In genomic region chr10:115417585-115418265, GRCh38 we compare ENCODE assay signal across 8 cellular contexts.
DNase-seq lines count a peak whose midpoint lies in the region; ATAC-seq and TF ChIP-seq lines count a peak whose summit lies in the region.

No MANE protein-coding gene starts in this region.

- peak; percentile 35 to 49 for ATAC-seq in activated T-cell treated with anti-CD3 and anti-CD28 coated beads, Interleukin-2, amount 50 U/mL, for 72 hours (replicated peaks in 1 of 2)
- ATAC-seq in sciatic nerve, result no peak

- H3K36me3 ChIP-seq in GM23248 (ENCODE audit: low read depth) (no peaks in the 10 kb centered on the region), kidney epithelial cell (ENCODE audit: control insufficient read depth, insufficient read depth, low read length) (no peaks in the 10 kb centered on the region)

- no peaks in the 10 kb centered on the region for H3F3A ChIP-seq in GM23248 (ENCODE audit: insufficient read depth)

- H3K4me1 ChIP-seq in GM23248 (ENCODE audit: insufficient read depth), result no peaks in the 10 kb centered on the region

- no peak overlapping the region for H3K27ac Mint-ChIP-seq in activated T-cell treated with anti-CD3 and anti-CD28 coated beads, Interleukin-2, amount 50 U/mL, for 72 hours
- no peak overlapping the region for H3K27ac Mint-ChIP-seq in activated T-cell treated with anti-CD3 and anti-CD28 coated beads, Interleukin-2, amount 50 U/mL, for 24 hours

- H3K4me3 ChIP-seq in GM23248 (no peak overlapping the region), kidney epithelial cell (ENCODE audit: low read depth, low read length) (no peak overlapping the region)

- no peaks in the 10 kb centered on the region for H3K27me3 Mint-ChIP-seq in activated T-cell treated with anti-CD3 and anti-CD28 coated beads, Interleukin-2, amount 50 U/mL, for 72 hours (ENCODE audit: low read depth)
- no peaks in the 10 kb centered on the region for H3K27me3 Mint-ChIP-seq in activated T-cell treated with anti-CD3 and anti-CD28 coated beads, Interleukin-2, amount 50 U/mL, for 24 hours

- no peaks in the 10 kb centered on the region for H3K36me3 Mint-ChIP-seq in activated T-cell treated with anti-CD3 and anti-CD28 coated beads, Interleukin-2, amount 50 U/mL, for 72 hours (ENCODE audit: insufficient read depth in 2 of 2)
- H3K36me3 Mint-ChIP-seq in activated T-cell treated with anti-CD3 and anti-CD28 coated beads, Interleukin-2, amount 50 U/mL, for 24 hours (ENCODE audit: low read depth), result no peaks in the 10 kb centered on the region

- no peaks in the 10 kb centered on the region for H4K20me1 ChIP-seq in GM23248 (ENCODE audit: insufficient read depth)

- no peak overlapping the region for H2AFZ ChIP-seq in GM23248

- intact Hi-C loops in sciatic nerve (cut with DNase I), result no loop called here

- H3K4me1 Mint-ChIP-seq in activated T-cell treated with anti-CD3 and anti-CD28 coated beads, Interleukin-2, amount 50 U/mL, for 72 hours (ENCODE audit: low read depth), result no peaks in the 10 kb centered on the region
- H3K4me1 Mint-ChIP-seq in activated T-cell treated with anti-CD3 and anti-CD28 coated beads, Interleukin-2, amount 50 U/mL, for 24 hours (ENCODE audit: low read depth), result no peaks in the 10 kb centered on the region

- no peak overlapping the region for H3K4me3 Mint-ChIP-seq in activated T-cell treated with anti-CD3 and anti-CD28 coated beads, Interleukin-2, amount 50 U/mL, for 72 hours
- no peak overlapping the region for H3K4me3 Mint-ChIP-seq in activated T-cell treated with anti-CD3 and anti-CD28 coated beads, Interleukin-2, amount 50 U/mL, for 24 hours

- in situ Hi-C loops in GM23248 (cut with MboI), result no loop called here

- H3K27me3 ChIP-seq in GM23248 (replicated peaks; ENCODE audit: insufficient read depth) (no peaks in the 10 kb centered on the region), kidney epithelial cell (ENCODE audit: control insufficient read depth, insufficient read depth, low read length) (no peaks in the 10 kb centered on the region)

- H3K9me3 Mint-ChIP-seq in activated T-cell treated with anti-CD3 and anti-CD28 coated beads, Interleukin-2, amount 50 U/mL, for 72 hours, result peaks cover 7% of the 10 kb centered on the region in 2 donors
- H3K9me3 Mint-ChIP-seq in activated T-cell treated with anti-CD3 and anti-CD28 coated beads, Interleukin-2, amount 50 U/mL, for 24 hours, result peaks cover 15% of the 10 kb centered on the region

- DNase-seq in activated T-cell treated with anti-CD3 and anti-CD28 coated beads, Interleukin-2, amount 50 U/mL, for 72 hours, result peak in 1 of 2 donors; percentile 3
- no peak for DNase-seq in activated T-cell treated with anti-CD3 and anti-CD28 coated beads, Interleukin-2, amount 50 U/mL, for 48 hours
- peak; percentile 20 for DNase-seq in GM23248
- DNase-seq in HuH-7 (ENCODE audit: low spot score), result peak; percentile 50
- peak; percentile 9 for DNase-seq in kidney epithelial cell (ENCODE audit: low read depth)
- no peak for DNase-seq in sciatic nerve (ENCODE audit: low spot score)
- DNase-seq in activated T-cell treated with anti-CD3 and anti-CD28 coated beads, Interleukin-2, amount 50 U/mL, for 24 hours, result no peak

- H3K9me2 ChIP-seq in GM23248 (ENCODE audit: insufficient read depth), result no peaks in the 10 kb centered on the region

- TF ChIP-seq CTCF in VCaP (conservative IDR thresholded peaks at IDR 0.05) (peak; percentile 71), kidney epithelial cell (IDR thresholded peaks at IDR 0.05; ENCODE audit: insufficient read depth, low read length, poor library complexity, severe bottlenecking) (peak; percentile 65)

- no peak overlapping the region for H3K27ac ChIP-seq in GM23248
- H3K27ac ChIP-seq in VCaP, result no peak overlapping the region

- H3K9me3 ChIP-seq in GM23248 (ENCODE audit: low read depth), result no peaks in the 10 kb centered on the region

- H3K4me2 ChIP-seq in GM23248 (ENCODE audit: unreplicated experiment), result no peak overlapping the region

- H3K9ac ChIP-seq in GM23248, result no peak overlapping the region

- no peaks in the 10 kb centered on the region for H3K79me2 ChIP-seq in GM23248 (ENCODE audit: insufficient read depth)

Comparison
In these comparisons a context has a peak if more than half of its experiments do, and no peak if none do; other contexts are left out.
1. DNase-seq: peak in GM23248 (single experiment), HuH-7 (single experiment) and kidney epithelial cell (single experiment); none in activated T-cell treated with anti-CD3 and anti-CD28 coated beads, Interleukin-2, amount 50 U/mL, for 48 hours (0 of 2), sciatic nerve (single experiment) and activated T-cell treated with anti-CD3 and anti-CD28 coated beads, Interleukin-2, amount 50 U/mL, for 24 hours (single experiment).